In the genomic region with DNA sequence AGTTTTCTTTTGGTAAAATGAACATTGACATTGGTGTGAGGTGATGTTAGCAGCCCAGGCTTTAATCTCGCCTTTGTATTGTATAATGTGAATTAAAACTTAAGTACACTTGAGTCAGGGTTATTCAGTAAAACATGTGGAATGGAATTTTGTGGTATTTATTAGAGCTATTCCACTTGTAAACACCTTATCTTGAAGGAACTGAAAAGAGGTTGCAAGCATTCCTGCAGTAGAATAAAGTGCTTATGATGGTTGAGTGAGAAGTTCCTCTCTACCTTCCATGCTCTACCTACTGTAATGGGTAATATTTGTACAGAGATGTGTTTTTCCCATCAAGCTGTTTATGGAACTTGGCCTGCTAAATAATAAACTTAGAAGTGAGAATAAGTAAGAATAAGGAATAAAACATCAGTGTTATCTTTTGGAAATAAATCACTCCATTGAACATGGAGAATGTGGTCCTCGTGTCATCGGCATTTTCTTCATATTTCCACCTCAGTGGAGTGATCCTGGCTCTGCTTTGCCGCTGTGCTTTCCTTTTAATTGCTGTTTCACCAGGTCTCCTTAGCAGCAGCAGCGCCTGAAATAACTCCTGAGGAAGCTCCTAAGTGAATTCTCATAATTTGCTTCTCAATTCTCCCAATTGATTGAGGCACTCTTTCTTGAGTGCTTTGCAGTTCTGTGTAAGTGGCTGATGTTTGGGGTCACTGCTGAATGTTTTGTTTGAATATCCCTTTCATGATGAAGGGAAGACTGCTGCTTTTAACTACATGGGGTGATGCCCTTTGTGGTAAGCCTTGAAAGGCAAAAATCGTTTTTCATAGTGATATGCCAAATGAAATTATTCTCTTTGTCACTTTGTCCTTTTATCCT, we compare ENCODE assay signal across 11 cellular contexts. TPM values are rescaled to one million over a fixed set of nuclear protein-coding genes. Genes with fewer than 3 reads are reported as not detected.
DNase-seq lines count a peak whose midpoint lies in the region; ATAC-seq and TF ChIP-seq lines count a peak whose summit lies in the region.
"Had no signal": no experiment of that assay in that cellular context is flagged by ENCODE, and none has a peak within 500 bp of the region (broad histone marks: within the 10 kb centered on the region; RNA-seq: fewer than 3 reads in every experiment).

No MANE protein-coding gene starts in this region.

- H3K36me3 ChIP-seq in subcutaneous abdominal adipose tissue (ENCODE audit: control insufficient read depth in 5 of 5, insufficient read depth in 5 of 5, low read length in 5 of 5) (peaks cover 0 to 18% (median 3%) of the 10 kb centered on the region in 5 donors), prostate gland (no peaks in the 10 kb centered on the region)

- H3K27me3 ChIP-seq in subcutaneous abdominal adipose tissue (ENCODE audit: control insufficient read depth in 5 of 5, insufficient read depth in 4 of 5, low read length in 5 of 5): no peaks in the 10 kb centered on the region
- H3K27me3 ChIP-seq in prostate gland (replicated peaks; ENCODE audit: insufficient read depth): no peaks in the 10 kb centered on the region

- H3K27ac ChIP-seq in subcutaneous abdominal adipose tissue (ENCODE audit: low read depth, low read length) (peak overlapping the region; percentile 66), prostate gland (no peak overlapping the region)

- ATAC-seq in activated T-cell treated with anti-CD3 and anti-CD28 coated beads, Interleukin-2, amount 50 U/mL, for 72 hours (replicated peaks in 1 of 2): no peak
- no peak for ATAC-seq in activated T-cell treated with anti-CD3 and anti-CD28 coated beads, Interleukin-2, amount 50 U/mL, for 4 hours
- ATAC-seq in SK-N-SH treated with all-trans-retinoic acid at 6 μM for 48 hours: no peak; the same call in 2 of the 3 replicates

- H3K27me3 Mint-ChIP-seq in activated T-cell treated with anti-CD3 and anti-CD28 coated beads, Interleukin-2, amount 50 U/mL, for 72 hours (ENCODE audit: low read depth): no peaks in the 10 kb centered on the region
- H3K27me3 Mint-ChIP-seq in activated T-cell treated with anti-CD3 and anti-CD28 coated beads, Interleukin-2, amount 50 U/mL, for 4 hours (ENCODE audit: low read depth): no peaks in the 10 kb centered on the region
- H3K27me3 Mint-ChIP-seq in glutamatergic neuron (ENCODE audit: unreplicated experiment): no peaks in the 10 kb centered on the region
- H3K27me3 Mint-ChIP-seq: activated CD4-positive, alpha-beta T cell treated with anti-CD3 and anti-CD28 coated beads for 36 hours had no signal

- H3K4me3 ChIP-seq in subcutaneous abdominal adipose tissue (ENCODE audit: low read depth in 1 of 5, low read length in 5 of 5) (no peak overlapping the region), prostate gland (no peak overlapping the region)
- H3K4me3 ChIP-seq: skin epidermis had no signal

- H3K27ac Mint-ChIP-seq in activated T-cell treated with anti-CD3 and anti-CD28 coated beads, Interleukin-2, amount 50 U/mL, for 72 hours: peak overlapping the region; percentile 2
- peak overlapping the region; percentile 5 for H3K27ac Mint-ChIP-seq in glutamatergic neuron (ENCODE audit: unreplicated experiment)

- 74% methylated on average over 6 of the region's 6 CpGs for WGBS in prostate gland

- no peaks in the 10 kb centered on the region for H3K9me3 Mint-ChIP-seq in activated T-cell treated with anti-CD3 and anti-CD28 coated beads, Interleukin-2, amount 50 U/mL, for 72 hours
- no peaks in the 10 kb centered on the region for H3K9me3 Mint-ChIP-seq in activated T-cell treated with anti-CD3 and anti-CD28 coated beads, Interleukin-2, amount 50 U/mL, for 4 hours
- H3K9me3 Mint-ChIP-seq in glutamatergic neuron (ENCODE audit: unreplicated experiment): no peaks in the 10 kb centered on the region

- H3K4me3 Mint-ChIP-seq in activated T-cell treated with anti-CD3 and anti-CD28 coated beads, Interleukin-2, amount 50 U/mL, for 72 hours: no peak overlapping the region
- H3K4me3 Mint-ChIP-seq in activated T-cell treated with anti-CD3 and anti-CD28 coated beads, Interleukin-2, amount 50 U/mL, for 4 hours: no peak overlapping the region
- no peak overlapping the region for H3K4me3 Mint-ChIP-seq in glutamatergic neuron (ENCODE audit: unreplicated experiment)
- H3K4me3 Mint-ChIP-seq: activated CD4-positive, alpha-beta T cell treated with anti-CD3 and anti-CD28 coated beads for 36 hours had no signal

- H3K36me3 Mint-ChIP-seq in activated T-cell treated with anti-CD3 and anti-CD28 coated beads, Interleukin-2, amount 50 U/mL, for 72 hours (ENCODE audit: insufficient read depth in 2 of 2): peaks cover 0 to 11% of the 10 kb centered on the region in 2 donors
- peaks cover 24% of the 10 kb centered on the region for H3K36me3 Mint-ChIP-seq in activated T-cell treated with anti-CD3 and anti-CD28 coated beads, Interleukin-2, amount 50 U/mL, for 4 hours (ENCODE audit: insufficient read depth)
- H3K36me3 Mint-ChIP-seq in glutamatergic neuron (ENCODE audit: unreplicated experiment): no peaks in the 10 kb centered on the region

- no peaks in the 10 kb centered on the region for H3K9me3 ChIP-seq in subcutaneous abdominal adipose tissue (ENCODE audit: control insufficient read depth in 5 of 5, low read length in 5 of 5)
- no peaks in the 10 kb centered on the region for H3K9me3 ChIP-seq in prostate gland

- peaks cover 23% of the 10 kb centered on the region for H3K4me1 Mint-ChIP-seq in activated T-cell treated with anti-CD3 and anti-CD28 coated beads, Interleukin-2, amount 50 U/mL, for 72 hours (ENCODE audit: low read depth)
- peaks cover 35% of the 10 kb centered on the region for H3K4me1 Mint-ChIP-seq in activated T-cell treated with anti-CD3 and anti-CD28 coated beads, Interleukin-2, amount 50 U/mL, for 4 hours (ENCODE audit: low read depth)
- peaks cover 14% of the 10 kb centered on the region for H3K4me1 Mint-ChIP-seq in glutamatergic neuron (ENCODE audit: low read depth, unreplicated experiment)

- H3K9ac ChIP-seq in subcutaneous abdominal adipose tissue (ENCODE audit: low read length in 5 of 5): no peak overlapping the region

- no peak for TF ChIP-seq POLR2A in prostate gland (IDR thresholded peaks at IDR 0.05)

- no peak for DNase-seq in activated T-cell treated with anti-CD3 and anti-CD28 coated beads, Interleukin-2, amount 50 U/mL, for 72 hours
- no peak for DNase-seq in activated T-cell treated with anti-CD3 and anti-CD28 coated beads, Interleukin-2, amount 50 U/mL, for 4 hours
- no peak for DNase-seq in glutamatergic neuron
- DNase-seq in prostate gland (ENCODE audit: low spot score): no peak
- DNase-seq in DMS 273 treated with DMSO at 0.1 percent for 48 hours (lab: John Stamatoyannopoulos, UW): no peak
- DNase-seq in NCI-H446 (lab: John Stamatoyannopoulos, UW): no peak
- DNase-seq: activated CD4-positive, alpha-beta T cell treated with anti-CD3 and anti-CD28 coated beads for 36 hours; NCI-H1694 treated with DMSO at 0.1 percent for 48 hours had no signal

- TF ChIP-seq CTCF in glutamatergic neuron (IDR thresholded peaks at IDR 0.05; ENCODE audit: partially characterized antibody, unreplicated experiment) (no peak), prostate gland (IDR thresholded peaks at IDR 0.05) (no peak)

- intact Hi-C loops in prostate gland (cut with DNase I): no loop called here

- peaks cover 0 to 27% (median 26%) of the 10 kb centered on the region in 5 donors for H3K4me1 ChIP-seq in subcutaneous abdominal adipose tissue (ENCODE audit: control insufficient read depth in 5 of 5, insufficient read depth in 5 of 5, low read length in 5 of 5)
- H3K4me1 ChIP-seq in prostate gland (replicated peaks): no peaks in the 10 kb centered on the region

TF ChIP-seq in SK-N-SH treated with all-trans-retinoic acid at 6 μM for 48 hours, 23 proteins besides CTCF, POLR2A, EP300 and RAD21:
- peak; percentile 34; the same call in 1 of the 2 replicates for TF ChIP-seq TOX (CRISPR knock-in tag; IDR thresholded peaks at IDR 0.05; ENCODE audit: borderline replicate concordance)
- TF ChIP-seq CSDC2 (CRISPR knock-in tag; IDR thresholded peaks at IDR 0.05): no peak
- TF ChIP-seq TCF4 (CRISPR knock-in tag; IDR thresholded peaks at IDR 0.05; ENCODE audit: borderline replicate concordance): no peak

RNA-seq across cellular contexts. Expression of gene HMG20A, which starts 36.3 kb away (rescaled TPM):
- total RNA-seq in activated T-cell treated with anti-CD3 and anti-CD28 coated beads, Interleukin-2, amount 50 U/mL, for 72 hours: 10 to 100 TPM; 43.1 to 44.6 TPM
- 10 to 100 TPM; 32.7 to 35.1 (median 34.3) TPM for total RNA-seq in activated T-cell treated with anti-CD3 and anti-CD28 coated beads, Interleukin-2, amount 50 U/mL, for 4 hours
- total RNA-seq in glutamatergic neuron (ENCODE audit: unreplicated experiment) (62.1 TPM), prostate gland (10 to 100 TPM; 15.9 to 51.4 TPM)

RNA-seq across cellular contexts. Expression of gene PEAK1, which starts 37.1 kb away (rescaled TPM):
- total RNA-seq in activated T-cell treated with anti-CD3 and anti-CD28 coated beads, Interleukin-2, amount 50 U/mL, for 72 hours: 10 to 100 TPM; 33.6 to 45.7 TPM
- 10 to 100 TPM; 15.5 to 23.1 (median 21.2) TPM for total RNA-seq in activated T-cell treated with anti-CD3 and anti-CD28 coated beads, Interleukin-2, amount 50 U/mL, for 4 hours
- 110 TPM for total RNA-seq in glutamatergic neuron (ENCODE audit: unreplicated experiment)
- 100 to 1,000 TPM in 1 of 2 donors, 10 to 100 TPM in 1; 11.3 to 108 TPM for total RNA-seq in prostate gland
